Comparison of ENCODE assay signal across 8 cellular contexts in the genomic region with DNA sequence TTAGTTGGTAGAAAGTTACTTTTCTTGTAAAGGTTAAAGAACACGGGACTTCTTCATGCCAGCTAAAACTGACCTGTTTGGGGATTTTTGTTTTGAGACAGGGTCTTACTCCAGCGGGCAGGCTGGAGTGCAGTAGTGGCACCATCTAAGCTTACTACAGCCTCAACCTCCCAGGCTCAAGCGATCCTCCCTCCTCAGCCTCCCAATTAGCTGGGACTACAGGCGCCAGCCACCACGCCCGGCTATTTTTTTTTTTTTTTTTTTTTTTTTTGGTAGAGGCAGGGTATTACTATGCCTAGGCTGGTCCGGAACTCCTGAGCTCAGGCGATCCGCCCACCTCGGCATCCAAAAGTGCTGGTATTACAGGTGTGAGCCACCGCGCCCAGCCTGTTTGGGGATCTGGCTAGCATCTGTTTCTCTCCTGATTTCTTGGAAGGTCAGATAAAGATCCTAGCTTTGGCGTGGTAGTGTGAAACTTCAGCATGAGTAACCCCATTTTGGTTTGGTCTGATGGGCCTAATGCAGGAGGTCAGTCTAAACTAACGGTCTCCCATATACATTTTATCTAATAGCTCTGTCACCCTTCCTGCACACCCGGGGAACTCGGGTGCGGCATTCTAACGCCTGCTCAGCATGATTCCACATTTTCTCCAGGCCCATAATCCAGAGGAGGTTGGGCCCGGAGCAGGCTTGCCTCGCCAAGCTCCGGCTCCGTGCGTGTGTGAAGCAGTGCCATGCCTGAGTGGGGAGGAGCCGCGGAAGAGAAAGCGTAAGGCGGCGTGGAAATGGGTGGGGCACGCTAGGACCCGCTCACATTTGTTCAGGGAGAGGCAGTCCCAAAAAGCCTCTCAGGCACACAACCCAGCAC. TPM values are rescaled to one million over a fixed set of nuclear protein-coding genes. Genes with fewer than 3 reads are reported as not detected.
DNase-seq lines count a peak whose midpoint lies in the region; ATAC-seq lines count a peak whose summit lies in the region.

No MANE protein-coding gene starts in this region.

- H3K4me3 Mint-ChIP-seq in activated T-cell treated with anti-CD3 and anti-CD28 coated beads, Interleukin-2, amount 50 U/mL, for 4 hours: peak overlapping the region; percentile 93
- H3K4me3 Mint-ChIP-seq in naive thymus-derived CD8-positive, alpha-beta T cell: peak overlapping the region; percentile 95 to 100 (median 100)

- peak overlapping the region; percentile 96 for H3K9ac ChIP-seq in NT2/D1 (ENCODE audit: insufficient read length, low read depth)

- H3K4me1 ChIP-seq in NT2/D1 (ENCODE audit: insufficient read depth, insufficient read length): no peaks in the 10 kb centered on the region

- no peaks in the 10 kb centered on the region for H3K9me3 ChIP-seq in NT2/D1 (ENCODE audit: insufficient read depth, low read length)

- H3K4me1 Mint-ChIP-seq in activated T-cell treated with anti-CD3 and anti-CD28 coated beads, Interleukin-2, amount 50 U/mL, for 4 hours (ENCODE audit: low read depth): peaks cover 29% of the 10 kb centered on the region
- peaks cover 14 to 33% (median 25%) of the 10 kb centered on the region in 4 donors for H3K4me1 Mint-ChIP-seq in naive thymus-derived CD8-positive, alpha-beta T cell

- peaks cover 29% of the 10 kb centered on the region for H3K36me3 ChIP-seq in NT2/D1 (ENCODE audit: insufficient read depth, insufficient read length, low read length)

- no peaks in the 10 kb centered on the region for H3K9me3 Mint-ChIP-seq in activated T-cell treated with anti-CD3 and anti-CD28 coated beads, Interleukin-2, amount 50 U/mL, for 4 hours
- H3K9me3 Mint-ChIP-seq in naive thymus-derived CD8-positive, alpha-beta T cell: no peaks in the 10 kb centered on the region

- H3K36me3 Mint-ChIP-seq in activated T-cell treated with anti-CD3 and anti-CD28 coated beads, Interleukin-2, amount 50 U/mL, for 4 hours (ENCODE audit: insufficient read depth): peaks cover 13% of the 10 kb centered on the region
- peaks cover 0 to 29% (median 3%) of the 10 kb centered on the region in 3 donors for H3K36me3 Mint-ChIP-seq in naive thymus-derived CD8-positive, alpha-beta T cell

- H3K27ac Mint-ChIP-seq in naive thymus-derived CD8-positive, alpha-beta T cell: peak overlapping the region; percentile 99 to 100 (median 100)

- peak; percentile 56 to 68 for DNase-seq in AML-193 (lab: John Stamatoyannopoulos, UW)
- DNase-seq in NT2/D1 (ENCODE audit: low read depth, low spot score): no peak
- peak; percentile 77 for DNase-seq in activated T-cell treated with anti-CD3 and anti-CD28 coated beads, Interleukin-2, amount 50 U/mL, for 4 hours
- DNase-seq in fibroblast of gingiva (ENCODE audit: low read depth): peak; percentile 87
- DNase-seq in naive thymus-derived CD8-positive, alpha-beta T cell: peak in 9 of 10 donors; percentile 60 to 90 (median 77)
- peak; percentile 75 for DNase-seq in stimulated activated naive CD8-positive, alpha-beta T cell treated with anti-CD3 and anti-CD28 coated beads, Interleukin-15, Interleukin-2, amounts not matched to agents 100 U/mL and 50 U/mL, for 24 hours

- no peaks in the 10 kb centered on the region for H3K27me3 ChIP-seq in NT2/D1 (ENCODE audit: insufficient read depth, insufficient read length)

- POLR2A ChIA-PET in naive thymus-derived CD8-positive, alpha-beta T cell (lab: Charles Lee): interaction anchor here (0.5 to 5.0 kb wide), 17 partner anchors 11 to 1797 kb away, joined by 3 to 132 read pairs (median 8); partner anchors contain the start of genes ADK, AP3M1, COMTD1 and KAT6B

- peak overlapping the region; percentile 89 for H3K4me3 ChIP-seq in NT2/D1 (ENCODE audit: insufficient read length, low read depth)

- H3K27me3 Mint-ChIP-seq in activated T-cell treated with anti-CD3 and anti-CD28 coated beads, Interleukin-2, amount 50 U/mL, for 4 hours (ENCODE audit: low read depth): no peaks in the 10 kb centered on the region
- H3K27me3 Mint-ChIP-seq in naive thymus-derived CD8-positive, alpha-beta T cell: no peaks in the 10 kb centered on the region

- ATAC-seq in GM18873 (IDR thresholded peaks at IDR 0.05; ENCODE audit: low FRiP score, unreplicated experiment) (peak; percentile 32), HG03108 (IDR thresholded peaks at IDR 0.05; ENCODE audit: unreplicated experiment) (peak; percentile 33)
- peak; percentile 70 for ATAC-seq in activated T-cell treated with anti-CD3 and anti-CD28 coated beads, Interleukin-2, amount 50 U/mL, for 4 hours
- peak; percentile 71 to 75 for ATAC-seq in naive thymus-derived CD8-positive, alpha-beta T cell
- ATAC-seq in stimulated activated naive CD8-positive, alpha-beta T cell treated with anti-CD3 and anti-CD28 coated beads, Interleukin-15, Interleukin-2, amounts not matched to agents 100 U/mL and 50 U/mL, for 24 hours: peak; percentile 57

RNA-seq across cellular contexts. Expression of gene VDAC2, which starts 1.0 kb away (rescaled TPM):
- total RNA-seq in activated T-cell treated with anti-CD3 and anti-CD28 coated beads, Interleukin-2, amount 50 U/mL, for 4 hours: 100 to 1,000 TPM; 269 to 284 (median 271) TPM
- 10 to 100 TPM; 86.8 to 93.7 TPM for total RNA-seq in naive thymus-derived CD8-positive, alpha-beta T cell
- 100 to 1,000 TPM; 145 to 155 (median 151) TPM for polyA plus RNA-seq in naive thymus-derived CD8-positive, alpha-beta T cell

RNA-seq across cellular contexts. Expression of gene COMTD1, which starts 26.2 kb away (rescaled TPM):
- 10 to 100 TPM; 30.0 to 35.1 (median 30.4) TPM for total RNA-seq in activated T-cell treated with anti-CD3 and anti-CD28 coated beads, Interleukin-2, amount 50 U/mL, for 4 hours
- 10 to 100 TPM; 13.7 to 16.1 TPM for total RNA-seq in naive thymus-derived CD8-positive, alpha-beta T cell
- 10 to 100 TPM in 1 of 3 donors, 1 to 10 TPM in 2; 8.1 to 26.0 (median 9.4) TPM for polyA plus RNA-seq in naive thymus-derived CD8-positive, alpha-beta T cell
